Comparison of ENCODE assay signal across 1 cellular context in the genomic region with DNA sequence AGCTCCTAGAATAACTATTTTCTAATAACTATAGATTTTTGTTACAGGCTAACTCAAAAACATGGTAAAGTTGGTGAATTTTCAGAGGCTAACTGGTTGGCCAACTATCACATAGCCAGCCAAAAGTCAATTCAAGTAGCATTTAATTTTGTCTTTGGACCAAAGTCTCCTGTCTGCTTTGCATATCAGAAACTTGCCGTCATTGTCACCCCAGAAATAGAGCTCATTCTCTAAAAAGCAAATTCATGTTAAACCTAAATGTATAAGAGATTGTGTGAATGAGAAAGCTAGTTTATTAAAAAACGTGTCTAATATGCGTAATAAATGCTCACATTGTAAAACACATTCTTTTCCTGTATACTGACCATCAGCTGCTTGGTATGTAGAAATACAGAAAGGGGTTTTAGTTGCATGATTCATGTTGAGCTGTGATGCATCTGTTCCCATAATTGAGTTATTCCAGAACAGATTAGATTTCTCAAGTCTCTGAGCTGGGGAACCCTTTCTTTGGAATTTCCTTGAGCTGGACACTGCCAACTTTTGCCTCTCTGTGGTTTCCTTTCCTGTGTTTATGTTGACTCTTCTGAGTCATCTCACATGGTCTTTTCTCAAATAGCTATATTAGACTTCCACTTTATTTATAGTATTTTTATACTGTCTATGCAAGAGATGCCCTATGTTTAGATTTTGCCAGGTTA.
TF ChIP-seq lines count a peak whose summit lies in the region.

No MANE protein-coding gene starts in this region.

TF ChIP-seq in SK-N-SH treated with all-trans-retinoic acid at 6 μM for 48 hours, 23 proteins besides CTCF, POLR2A, EP300 and RAD21 (continued from another document):
- TF ChIP-seq, protein P1, sequence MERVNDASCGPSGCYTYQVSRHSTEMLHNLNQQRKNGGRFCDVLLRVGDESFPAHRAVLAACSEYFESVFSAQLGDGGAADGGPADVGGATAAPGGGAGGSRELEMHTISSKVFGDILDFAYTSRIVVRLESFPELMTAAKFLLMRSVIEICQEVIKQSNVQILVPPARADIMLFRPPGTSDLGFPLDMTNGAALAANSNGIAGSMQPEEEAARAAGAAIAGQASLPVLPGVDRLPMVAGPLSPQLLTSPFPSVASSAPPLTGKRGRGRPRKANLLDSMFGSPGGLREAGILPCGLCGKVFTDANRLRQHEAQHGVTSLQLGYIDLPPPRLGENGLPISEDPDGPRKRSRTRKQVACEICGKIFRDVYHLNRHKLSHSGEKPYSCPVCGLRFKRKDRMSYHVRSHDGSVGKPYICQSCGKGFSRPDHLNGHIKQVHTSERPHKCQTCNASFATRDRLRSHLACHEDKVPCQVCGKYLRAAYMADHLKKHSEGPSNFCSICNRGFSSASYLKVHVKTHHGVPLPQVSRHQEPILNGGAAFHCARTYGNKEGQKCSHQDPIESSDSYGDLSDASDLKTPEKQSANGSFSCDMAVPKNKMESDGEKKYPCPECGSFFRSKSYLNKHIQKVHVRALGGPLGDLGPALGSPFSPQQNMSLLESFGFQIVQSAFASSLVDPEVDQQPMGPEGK (CRISPR knock-in tag; IDR thresholded peaks at IDR 0.05; ENCODE audit: borderline replicate concordance) = peak; percentile 69; the same call in 1 of the 2 replicates
- TF ChIP-seq ZFP3 (CRISPR knock-in tag; IDR thresholded peaks at IDR 0.05) = no peak
- TF ChIP-seq, protein P2, sequence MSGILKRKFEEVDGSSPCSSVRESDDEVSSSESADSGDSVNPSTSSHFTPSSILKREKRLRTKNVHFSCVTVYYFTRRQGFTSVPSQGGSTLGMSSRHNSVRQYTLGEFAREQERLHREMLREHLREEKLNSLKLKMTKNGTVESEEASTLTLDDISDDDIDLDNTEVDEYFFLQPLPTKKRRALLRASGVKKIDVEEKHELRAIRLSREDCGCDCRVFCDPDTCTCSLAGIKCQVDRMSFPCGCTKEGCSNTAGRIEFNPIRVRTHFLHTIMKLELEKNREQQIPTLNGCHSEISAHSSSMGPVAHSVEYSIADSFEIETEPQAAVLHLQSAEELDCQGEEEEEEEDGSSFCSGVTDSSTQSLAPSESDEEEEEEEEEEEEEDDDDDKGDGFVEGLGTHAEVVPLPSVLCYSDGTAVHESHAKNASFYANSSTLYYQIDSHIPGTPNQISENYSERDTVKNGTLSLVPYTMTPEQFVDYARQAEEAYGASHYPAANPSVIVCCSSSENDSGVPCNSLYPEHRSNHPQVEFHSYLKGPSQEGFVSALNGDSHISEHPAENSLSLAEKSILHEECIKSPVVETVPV (CRISPR knock-in tag; IDR thresholded peaks at IDR 0.05) = no peak
- no peak for TF ChIP-seq ARNTL (CRISPR knock-in tag; IDR thresholded peaks at IDR 0.05; ENCODE audit: borderline replicate concordance, low read depth)
- TF ChIP-seq TOX (CRISPR knock-in tag; IDR thresholded peaks at IDR 0.05; ENCODE audit: borderline replicate concordance) = no peak
- TF ChIP-seq, protein P3, sequence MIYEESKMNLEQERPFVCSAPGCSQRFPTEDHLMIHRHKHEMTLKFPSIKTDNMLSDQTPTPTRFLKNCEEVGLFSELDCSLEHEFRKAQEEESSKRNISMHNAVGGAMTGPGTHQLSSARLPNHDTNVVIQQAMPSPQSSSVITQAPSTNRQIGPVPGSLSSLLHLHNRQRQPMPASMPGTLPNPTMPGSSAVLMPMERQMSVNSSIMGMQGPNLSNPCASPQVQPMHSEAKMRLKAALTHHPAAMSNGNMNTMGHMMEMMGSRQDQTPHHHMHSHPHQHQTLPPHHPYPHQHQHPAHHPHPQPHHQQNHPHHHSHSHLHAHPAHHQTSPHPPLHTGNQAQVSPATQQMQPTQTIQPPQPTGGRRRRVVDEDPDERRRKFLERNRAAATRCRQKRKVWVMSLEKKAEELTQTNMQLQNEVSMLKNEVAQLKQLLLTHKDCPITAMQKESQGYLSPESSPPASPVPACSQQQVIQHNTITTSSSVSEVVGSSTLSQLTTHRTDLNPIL (CRISPR knock-in tag; IDR thresholded peaks at IDR 0.05; ENCODE audit: low read depth) = 0 out of 2 replicates have a peak, but pooled peaks have one; percentile 46
- TF ChIP-seq RARB (CRISPR knock-in tag; IDR thresholded peaks at IDR 0.05) = no peak
- no peak for TF ChIP-seq ZNF70 (CRISPR knock-in tag; IDR thresholded peaks at IDR 0.05)
- no peak for TF ChIP-seq CSDC2 (CRISPR knock-in tag; IDR thresholded peaks at IDR 0.05)
- TF ChIP-seq, protein P4, sequence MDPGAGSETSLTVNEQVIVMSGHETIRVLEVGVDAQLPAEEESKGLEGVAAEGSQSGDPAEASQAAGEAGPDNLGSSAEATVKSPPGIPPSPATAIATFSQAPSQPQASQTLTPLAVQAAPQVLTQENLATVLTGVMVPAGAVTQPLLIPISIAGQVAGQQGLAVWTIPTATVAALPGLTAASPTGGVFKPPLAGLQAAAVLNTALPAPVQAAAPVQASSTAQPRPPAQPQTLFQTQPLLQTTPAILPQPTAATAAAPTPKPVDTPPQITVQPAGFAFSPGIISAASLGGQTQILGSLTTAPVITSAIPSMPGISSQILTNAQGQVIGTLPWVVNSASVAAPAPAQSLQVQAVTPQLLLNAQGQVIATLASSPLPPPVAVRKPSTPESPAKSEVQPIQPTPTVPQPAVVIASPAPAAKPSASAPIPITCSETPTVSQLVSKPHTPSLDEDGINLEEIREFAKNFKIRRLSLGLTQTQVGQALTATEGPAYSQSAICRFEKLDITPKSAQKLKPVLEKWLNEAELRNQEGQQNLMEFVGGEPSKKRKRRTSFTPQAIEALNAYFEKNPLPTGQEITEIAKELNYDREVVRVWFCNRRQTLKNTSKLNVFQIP (CRISPR knock-in tag; IDR thresholded peaks at IDR 0.05; ENCODE audit: borderline replicate concordance, low read depth) = no peak
- no peak for TF ChIP-seq OSR1 (CRISPR knock-in tag; IDR thresholded peaks at IDR 0.05)
- no peak for TF ChIP-seq TCF4 (CRISPR knock-in tag; IDR thresholded peaks at IDR 0.05; ENCODE audit: borderline replicate concordance)
- TF ChIP-seq BACH2 (CRISPR knock-in tag; IDR thresholded peaks at IDR 0.05; ENCODE audit: borderline replicate concordance) = no peak
- TF ChIP-seq, protein P5, sequence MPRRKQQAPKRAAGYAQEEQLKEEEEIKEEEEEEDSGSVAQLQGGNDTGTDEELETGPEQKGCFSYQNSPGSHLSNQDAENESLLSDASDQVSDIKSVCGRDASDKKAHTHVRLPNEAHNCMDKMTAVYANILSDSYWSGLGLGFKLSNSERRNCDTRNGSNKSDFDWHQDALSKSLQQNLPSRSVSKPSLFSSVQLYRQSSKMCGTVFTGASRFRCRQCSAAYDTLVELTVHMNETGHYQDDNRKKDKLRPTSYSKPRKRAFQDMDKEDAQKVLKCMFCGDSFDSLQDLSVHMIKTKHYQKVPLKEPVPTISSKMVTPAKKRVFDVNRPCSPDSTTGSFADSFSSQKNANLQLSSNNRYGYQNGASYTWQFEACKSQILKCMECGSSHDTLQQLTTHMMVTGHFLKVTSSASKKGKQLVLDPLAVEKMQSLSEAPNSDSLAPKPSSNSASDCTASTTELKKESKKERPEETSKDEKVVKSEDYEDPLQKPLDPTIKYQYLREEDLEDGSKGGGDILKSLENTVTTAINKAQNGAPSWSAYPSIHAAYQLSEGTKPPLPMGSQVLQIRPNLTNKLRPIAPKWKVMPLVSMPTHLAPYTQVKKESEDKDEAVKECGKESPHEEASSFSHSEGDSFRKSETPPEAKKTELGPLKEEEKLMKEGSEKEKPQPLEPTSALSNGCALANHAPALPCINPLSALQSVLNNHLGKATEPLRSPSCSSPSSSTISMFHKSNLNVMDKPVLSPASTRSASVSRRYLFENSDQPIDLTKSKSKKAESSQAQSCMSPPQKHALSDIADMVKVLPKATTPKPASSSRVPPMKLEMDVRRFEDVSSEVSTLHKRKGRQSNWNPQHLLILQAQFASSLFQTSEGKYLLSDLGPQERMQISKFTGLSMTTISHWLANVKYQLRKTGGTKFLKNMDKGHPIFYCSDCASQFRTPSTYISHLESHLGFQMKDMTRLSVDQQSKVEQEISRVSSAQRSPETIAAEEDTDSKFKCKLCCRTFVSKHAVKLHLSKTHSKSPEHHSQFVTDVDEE (CRISPR knock-in tag; IDR thresholded peaks at IDR 0.05) = no peak
